ENCODE assay signal across 20 cellular contexts in the genomic region with DNA sequence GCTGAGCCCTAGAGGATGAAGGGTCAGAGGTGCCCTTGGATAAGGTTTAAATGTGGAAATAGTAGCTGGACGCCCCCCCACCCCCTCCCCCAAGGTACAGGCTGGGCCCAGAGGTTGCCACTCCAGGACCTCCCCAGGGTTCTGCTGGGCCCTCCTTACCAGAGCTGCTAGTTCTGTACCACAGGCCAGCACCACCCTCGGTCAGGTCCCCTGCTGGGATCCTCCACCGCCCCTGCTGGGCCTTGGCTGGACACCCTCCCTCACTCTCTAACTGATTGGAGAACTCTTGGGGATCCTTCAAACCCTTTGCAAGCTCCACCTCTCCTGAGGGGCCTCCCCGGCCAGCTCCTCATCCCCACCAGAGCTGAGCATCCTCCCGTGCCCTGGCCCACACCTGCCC. TPM values are rescaled to one million over a fixed set of nuclear protein-coding genes. Genes with fewer than 3 reads are reported as not detected.
A peak's percentile ranks its signal among the peaks of the same experiment; 100 is the strongest.
DNase-seq lines count a peak whose midpoint lies in the region; ATAC-seq and TF ChIP-seq lines count a peak whose summit lies in the region.
"Had no signal": no experiment of that assay in that cellular context is flagged by ENCODE, and none has a peak within 500 bp of the region (broad histone marks: within the 10 kb centered on the region; RNA-seq: fewer than 3 reads in every experiment).

No MANE protein-coding gene starts in this region.

- DNase-seq in Right ventricle myocardium inferior (ENCODE audit: missing footprints) (peak; percentile 22), left ventricle myocardium superior (no peak), ascending aorta (ENCODE audit: low spot score in 2 of 2) (no peak), neuronal stem cell (ENCODE audit: low spot score) (no peak), ACHN (no peak), OCI-M2 (lab: John Stamatoyannopoulos, UW; ENCODE audit: unreplicated experiment) (no peak)
- DNase-seq: AML-193; BE2C; CD4-positive, alpha-beta T cell; CD8-positive, alpha-beta memory T cell; DMS 273 treated with DMSO at 0.1 percent for 48 hours; DMS79 treated with DMSO at 0.1 percent for 48 hours; GF-D8; GOT3 had no signal

- in situ Hi-C loops in ACHN (cut with HindIII; ENCODE audit: low pct_ligation_motif_present, low pct_unique_long_range_greater_than_20kb, low sequenced_read_pairs): no loop called here

- intact Hi-C loops in Right ventricle myocardium inferior (cut with DNase I): no loop called here
- intact Hi-C loops in left ventricle myocardium superior (cut with micrococcal nuclease): no loop called here
- intact Hi-C loops in ascending aorta (cut with DNase I): loop anchor here (10.0 kb wide), 1 partner anchor 307 kb away; no protein-coding TSS in a partner anchor

- H3K4ac ChIP-seq in neuronal stem cell (ENCODE audit: low read length): no peak overlapping the region

- H3K79me1 ChIP-seq in neuronal stem cell (ENCODE audit: low read depth, low read length): peaks cover 9% of the 10 kb centered on the region

- H3K4me2 ChIP-seq in neuronal stem cell (ENCODE audit: insufficient read depth, low read length, poor library complexity, severe bottlenecking): no peak overlapping the region
- H3K4me2 ChIP-seq: BLaER1 treated with 17β-estradiol and CSF1 and Interleukin-3, amounts not matched to agents 10 nM and 100 nM had no signal

- no CpG with 5 or more reads among the region's 5 CpGs for WGBS in neuronal stem cell (ENCODE audit: extremely low coverage in 2 of 2, insufficient read length in 2 of 2, insufficient replicate concordance in 1 of 2), 2 donors

- H3K27ac ChIP-seq in ascending aorta (peak overlapping the region; percentile 56 to 73), neuronal stem cell (replicated peaks; ENCODE audit: low read length) (no peak overlapping the region)
- H3K27ac ChIP-seq: 22Rv1; BLaER1 treated with 17β-estradiol and CSF1 and Interleukin-3, amounts not matched to agents 10 nM and 100 nM had no signal

- peak overlapping the region; percentile 76 for H3K18ac ChIP-seq in neuronal stem cell (ENCODE audit: low read length)

- H2BK5ac ChIP-seq in neuronal stem cell (ENCODE audit: low read length): peak overlapping the region; percentile 53

- H3K23ac ChIP-seq in neuronal stem cell (ENCODE audit: low read depth, low read length, poor library complexity): no peak overlapping the region

- H2BK120ac ChIP-seq in neuronal stem cell (ENCODE audit: low read depth, low read length): no peak overlapping the region

- H3K27me3 ChIP-seq in ascending aorta: no peaks in the 10 kb centered on the region
- H3K27me3 ChIP-seq in neuronal stem cell (ENCODE audit: control insufficient read depth in 3 of 3, insufficient read depth in 3 of 3, low read depth in 1 of 3, low read length in 3 of 3): peaks cover 0 to 9% (median 0%) of the 10 kb centered on the region in 3 experiments
- H3K27me3 ChIP-seq: BE2C had no signal

- H2AK5ac ChIP-seq in neuronal stem cell (ENCODE audit: low read depth, low read length): peak overlapping the region; percentile 70

- H3K9me3 ChIP-seq in ascending aorta (no peaks in the 10 kb centered on the region), neuronal stem cell (replicated peaks in 1 of 2; ENCODE audit: control insufficient read depth in 2 of 2, insufficient read depth in 1 of 2, low read depth in 1 of 2, low read length in 2 of 2) (no peaks in the 10 kb centered on the region)
- H3K9me3 ChIP-seq: BE2C; BLaER1 treated with 17β-estradiol and CSF1 and Interleukin-3, amounts not matched to agents 10 nM and 100 nM; HAP-1 had no signal

- H3K4me3 ChIP-seq in ascending aorta: no peak overlapping the region
- H3K4me3 ChIP-seq in neuronal stem cell (ENCODE audit: low read length in 2 of 2): no peak overlapping the region
- H3K4me3 ChIP-seq: BLaER1 treated with 17β-estradiol and CSF1 and Interleukin-3, amounts not matched to agents 10 nM and 100 nM; HAP-1 had no signal

- H2AFZ ChIP-seq in neuronal stem cell (ENCODE audit: low read length): no peak overlapping the region

- peak overlapping the region; percentile 67 for H2BK15ac ChIP-seq in neuronal stem cell (ENCODE audit: low read length)

- ATAC-seq in Right ventricle myocardium inferior (no peak), left ventricle myocardium superior (no peak), GM21528 (IDR thresholded peaks at IDR 0.05; ENCODE audit: low FRiP score, unreplicated experiment) (no peak)

- H4K91ac ChIP-seq in neuronal stem cell (ENCODE audit: low read depth, low read length, poor library complexity): no peak overlapping the region

- H4K8ac ChIP-seq in neuronal stem cell (ENCODE audit: low read depth, low read length): no peak overlapping the region

- no peak overlapping the region for H3K9ac ChIP-seq in neuronal stem cell (ENCODE audit: low read depth, low read length, poor library complexity)
- H3K9ac ChIP-seq: BLaER1 treated with 17β-estradiol and CSF1 and Interleukin-3, amounts not matched to agents 10 nM and 100 nM had no signal

- H3K4me1 ChIP-seq in ascending aorta: peaks cover 16 to 29% of the 10 kb centered on the region in 2 donors
- peaks cover 0 to 4% of the 10 kb centered on the region in 2 donors for H3K4me1 ChIP-seq in neuronal stem cell (ENCODE audit: control insufficient read depth in 2 of 2, insufficient read depth in 1 of 2, low read depth in 1 of 2, low read length in 2 of 2)
- H3K4me1 ChIP-seq: BE2C had no signal

- peaks cover 0 to 19% of the 10 kb centered on the region in 2 donors for H3K36me3 ChIP-seq in ascending aorta
- H3K36me3 ChIP-seq in neuronal stem cell (replicated peaks in 1 of 2; ENCODE audit: control insufficient read depth in 2 of 2, insufficient read depth in 2 of 2, low read length in 2 of 2): no peaks in the 10 kb centered on the region
- H3K36me3 ChIP-seq: BE2C; BLaER1 treated with 17β-estradiol and CSF1 and Interleukin-3, amounts not matched to agents 10 nM and 100 nM; HAP-1 had no signal

- no peak overlapping the region for H3K14ac ChIP-seq in neuronal stem cell (ENCODE audit: low read length)

- H2BK12ac ChIP-seq in neuronal stem cell (ENCODE audit: low read length): no peak overlapping the region

- no peak for TF ChIP-seq CTCF in ascending aorta (IDR thresholded peaks at IDR 0.05)

RNA-seq across cellular contexts. Expression of a gene that starts 34.9 kb away (rescaled TPM):
- total RNA-seq in Right ventricle myocardium inferior (4.8 TPM), left ventricle myocardium superior (2.4 TPM), ascending aorta (8.9 TPM)
- 4.1 TPM for polyA plus RNA-seq in neuronal stem cell (2013, experiment 1 of 2)
- polyA plus RNA-seq in neuronal stem cell (2013, experiment 2 of 2): 4.1 TPM
- total RNA-seq: CD8-positive, alpha-beta memory T cell had no signal
- polyA plus RNA-seq: CD8-positive, alpha-beta memory T cell had no signal

RNA-seq across cellular contexts. Expression of a gene that starts 52.5 kb away (rescaled TPM):
- total RNA-seq in Right ventricle myocardium inferior (0.54 TPM), left ventricle myocardium superior (0.20 TPM), ascending aorta (112 TPM)
- 26.3 TPM for polyA plus RNA-seq in neuronal stem cell (2013, experiment 1 of 2)
- polyA plus RNA-seq in neuronal stem cell (2013, experiment 2 of 2): 25.0 TPM
- total RNA-seq: CD4-positive, alpha-beta T cell; G401 had no signal
- polyA plus RNA-seq: CD14-positive monocyte; CD8-positive, alpha-beta memory T cell had no signal

Comparison
In these comparisons a context has a peak if more than half of its experiments do, and no peak if none do; other contexts are left out.
1. RNA of a gene that starts 52.5 kb away (total RNA-seq): 112 TPM in ascending aorta (single experiment); 0.54 TPM in Right ventricle myocardium inferior (single experiment) and 0.20 TPM in left ventricle myocardium superior (single experiment); every median in the first group is over 10 times any median in the second.